ENCODE assay signal across 13 cellular contexts in genomic region chr1:48750089-48750488, GRCh38. TPM values are rescaled to one million over a fixed set of nuclear protein-coding genes. Genes with fewer than 3 reads are reported as not detected.
DNase-seq lines count a peak whose midpoint lies in the region; ATAC-seq lines count a peak whose summit lies in the region.
"Had no signal": no experiment of that assay in that cellular context is flagged by ENCODE, and none has a peak within 500 bp of the region (broad histone marks: within the 10 kb centered on the region; RNA-seq: fewer than 3 reads in every experiment).

No MANE protein-coding gene starts in this region.

- ATAC-seq in GM19372 (IDR thresholded peaks at IDR 0.05; ENCODE audit: low read depth, unreplicated experiment) = peak; percentile 91
- peak; percentile 61 for ATAC-seq in HG02943 (IDR thresholded peaks at IDR 0.05; ENCODE audit: low read depth, unreplicated experiment)
- ATAC-seq in stimulated activated memory B cell treated with anti-CD40 and anti-IgM and Interleukin-4, amounts not matched to agents 10 μg/mL and 1 μg/mL and 100 μg/mL, for 72 hours = peak; percentile 99
- no peak for ATAC-seq in GM19455 (IDR thresholded peaks at IDR 0.05; ENCODE audit: unreplicated experiment)

- H3K4me1 Mint-ChIP-seq in stimulated activated memory B cell treated with anti-CD40 and anti-IgM and Interleukin-4, amounts not matched to agents 10 μg/mL and 1 μg/mL and 100 μg/mL, for 72 hours = peaks cover 54% of the 10 kb centered on the region
- no peaks in the 10 kb centered on the region for H3K4me1 Mint-ChIP-seq in activated CD4-positive, alpha-beta memory T cell treated with anti-CD3 and anti-CD28 coated beads, Interleukin-2, amount 10 ng/mL, durations not matched to agents 7 days and 5 days

- CTCF ChIA-PET in activated CD4-positive, alpha-beta memory T cell treated with anti-CD3 and anti-CD28 coated beads, Interleukin-2, amount 10 ng/mL, durations not matched to agents 7 days and 5 days (lab: Charles Lee) = no interaction called here

- no peaks in the 10 kb centered on the region for H3K9me3 Mint-ChIP-seq in stimulated activated memory B cell treated with anti-CD40 and anti-IgM and Interleukin-4, amounts not matched to agents 10 μg/mL and 1 μg/mL and 100 μg/mL, for 72 hours
- no peaks in the 10 kb centered on the region for H3K9me3 Mint-ChIP-seq in activated CD4-positive, alpha-beta memory T cell treated with anti-CD3 and anti-CD28 coated beads, Interleukin-2, amount 10 ng/mL, durations not matched to agents 7 days and 5 days
- H3K9me3 Mint-ChIP-seq: activated naive CD8-positive, alpha-beta T cell treated with anti-CD3 and anti-CD28 coated beads for 36 hours had no signal

- no peak overlapping the region for H3K4me3 Mint-ChIP-seq in stimulated activated memory B cell treated with anti-CD40 and anti-IgM and Interleukin-4, amounts not matched to agents 10 μg/mL and 1 μg/mL and 100 μg/mL, for 72 hours
- no peak overlapping the region for H3K4me3 Mint-ChIP-seq in activated CD4-positive, alpha-beta memory T cell treated with anti-CD3 and anti-CD28 coated beads, Interleukin-2, amount 10 ng/mL, durations not matched to agents 7 days and 5 days
- H3K4me3 Mint-ChIP-seq: activated naive CD8-positive, alpha-beta T cell treated with anti-CD3 and anti-CD28 coated beads for 36 hours had no signal

- POLR2A ChIA-PET in activated CD4-positive, alpha-beta memory T cell treated with anti-CD3 and anti-CD28 coated beads, Interleukin-2, amount 10 ng/mL, durations not matched to agents 7 days and 5 days (lab: Charles Lee) = no interaction called here

- peak overlapping the region; percentile 77 for H3K27ac Mint-ChIP-seq in stimulated activated memory B cell treated with anti-CD40 and anti-IgM and Interleukin-4, amounts not matched to agents 10 μg/mL and 1 μg/mL and 100 μg/mL, for 72 hours
- H3K27ac Mint-ChIP-seq in activated CD4-positive, alpha-beta memory T cell treated with anti-CD3 and anti-CD28 coated beads, Interleukin-2, amount 10 ng/mL, durations not matched to agents 7 days and 5 days = no peak overlapping the region
- H3K27ac Mint-ChIP-seq: activated naive CD8-positive, alpha-beta T cell treated with anti-CD3 and anti-CD28 coated beads for 36 hours had no signal

- peak; percentile 92 for DNase-seq in MV-4-11 (lab: John Stamatoyannopoulos, UW)
- no peak for DNase-seq in activated CD4-positive, alpha-beta memory T cell treated with anti-CD3 and anti-CD28 coated beads, Interleukin-2, amount 10 ng/mL, durations not matched to agents 7 days and 5 days
- no peak for DNase-seq in NCI-H1694 treated with DMSO at 0.1 percent for 48 hours (lab: John Stamatoyannopoulos, UW)
- no peak for DNase-seq in islet precursor cell
- DNase-seq: activated CD4-positive, alpha-beta T cell treated with anti-CD3 and anti-CD28 coated beads for 4 hours; activated naive CD8-positive, alpha-beta T cell treated with anti-CD3 and anti-CD28 coated beads for 36 hours; effector CD4-positive, alpha-beta T cell; NCI-H146; testis had no signal

- peaks cover 49% of the 10 kb centered on the region for H3K36me3 Mint-ChIP-seq in stimulated activated memory B cell treated with anti-CD40 and anti-IgM and Interleukin-4, amounts not matched to agents 10 μg/mL and 1 μg/mL and 100 μg/mL, for 72 hours
- no peaks in the 10 kb centered on the region for H3K36me3 Mint-ChIP-seq in activated CD4-positive, alpha-beta memory T cell treated with anti-CD3 and anti-CD28 coated beads, Interleukin-2, amount 10 ng/mL, durations not matched to agents 7 days and 5 days (ENCODE audit: low read depth)

- H3K27me3 Mint-ChIP-seq in stimulated activated memory B cell treated with anti-CD40 and anti-IgM and Interleukin-4, amounts not matched to agents 10 μg/mL and 1 μg/mL and 100 μg/mL, for 72 hours = no peaks in the 10 kb centered on the region
- H3K27me3 Mint-ChIP-seq in activated CD4-positive, alpha-beta memory T cell treated with anti-CD3 and anti-CD28 coated beads, Interleukin-2, amount 10 ng/mL, durations not matched to agents 7 days and 5 days = no peaks in the 10 kb centered on the region
- H3K27me3 Mint-ChIP-seq: activated naive CD8-positive, alpha-beta T cell treated with anti-CD3 and anti-CD28 coated beads for 36 hours had no signal

RNA-seq across cellular contexts. Expression of gene BEND5, which starts 26.6 kb away (rescaled TPM):
- 1 to 10 TPM in 1 of 2 experiments, under 1 TPM in 1; 0.80 to 1.3 TPM for total RNA-seq in activated CD4-positive, alpha-beta memory T cell treated with anti-CD3 and anti-CD28 coated beads, Interleukin-2, amount 10 ng/mL, durations not matched to agents 7 days and 5 days
